1 cellular context compared by ENCODE assay signal in the genomic region with DNA sequence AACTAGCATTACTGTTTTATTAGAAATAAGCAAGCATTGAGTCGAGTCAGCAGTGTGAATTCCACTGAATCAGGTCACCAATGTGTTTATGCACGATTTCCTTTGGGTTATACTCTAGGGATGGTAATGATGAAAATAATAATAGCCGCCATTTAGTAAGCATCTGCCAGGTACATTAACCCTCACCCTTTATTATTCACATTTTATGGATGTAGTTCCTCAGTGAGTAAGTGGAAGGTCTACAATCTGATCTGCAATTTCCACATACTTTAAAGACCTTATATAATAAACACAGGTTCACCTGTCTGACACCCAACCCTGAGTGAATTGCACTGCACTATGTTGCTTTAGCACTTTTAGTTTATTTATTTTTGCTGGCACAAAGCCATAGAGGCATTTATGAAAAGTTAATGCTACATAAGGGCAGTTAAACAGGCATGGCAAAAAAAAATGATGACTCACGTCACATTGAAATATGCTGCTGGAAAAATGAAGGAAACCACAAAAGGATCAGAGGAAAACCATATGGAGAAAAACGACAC.
TF ChIP-seq lines count a peak whose summit lies in the region.

No MANE protein-coding gene starts in this region.

TF ChIP-seq in SK-N-SH treated with all-trans-retinoic acid at 6 μM for 48 hours, 23 proteins besides CTCF, POLR2A, EP300 and RAD21 (continued from another document):
- TF ChIP-seq CREB5 (CRISPR knock-in tag; IDR thresholded peaks at IDR 0.05; ENCODE audit: low read depth) (no peak), GLIS3 (CRISPR knock-in tag; IDR thresholded peaks at IDR 0.05) (no peak), SNAI2 (CRISPR knock-in tag; IDR thresholded peaks at IDR 0.05) (no peak), CSDC2 (CRISPR knock-in tag; IDR thresholded peaks at IDR 0.05) (no peak)
- TF ChIP-seq, protein P1, sequence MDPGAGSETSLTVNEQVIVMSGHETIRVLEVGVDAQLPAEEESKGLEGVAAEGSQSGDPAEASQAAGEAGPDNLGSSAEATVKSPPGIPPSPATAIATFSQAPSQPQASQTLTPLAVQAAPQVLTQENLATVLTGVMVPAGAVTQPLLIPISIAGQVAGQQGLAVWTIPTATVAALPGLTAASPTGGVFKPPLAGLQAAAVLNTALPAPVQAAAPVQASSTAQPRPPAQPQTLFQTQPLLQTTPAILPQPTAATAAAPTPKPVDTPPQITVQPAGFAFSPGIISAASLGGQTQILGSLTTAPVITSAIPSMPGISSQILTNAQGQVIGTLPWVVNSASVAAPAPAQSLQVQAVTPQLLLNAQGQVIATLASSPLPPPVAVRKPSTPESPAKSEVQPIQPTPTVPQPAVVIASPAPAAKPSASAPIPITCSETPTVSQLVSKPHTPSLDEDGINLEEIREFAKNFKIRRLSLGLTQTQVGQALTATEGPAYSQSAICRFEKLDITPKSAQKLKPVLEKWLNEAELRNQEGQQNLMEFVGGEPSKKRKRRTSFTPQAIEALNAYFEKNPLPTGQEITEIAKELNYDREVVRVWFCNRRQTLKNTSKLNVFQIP (CRISPR knock-in tag; IDR thresholded peaks at IDR 0.05; ENCODE audit: borderline replicate concordance, low read depth): no peak
TF ChIP-seq in SK-N-SH treated with all-trans-retinoic acid at 6 μM for 48 hours: peak in this region for 2.
